In genomic region chr7:43431020-43431595, GRCh38 we compare ENCODE assay signal across 20 cellular contexts.
A peak's percentile ranks its signal among the peaks of the same experiment; 100 is the strongest.
DNase-seq lines count a peak whose midpoint lies in the region; ATAC-seq, FAIRE-seq and TF ChIP-seq lines count a peak whose summit lies in the region.
"Had no signal": no experiment of that assay in that cellular context is flagged by ENCODE, and none has a peak within 500 bp of the region (broad histone marks: within the 10 kb centered on the region; RNA-seq: fewer than 3 reads in every experiment).

No MANE protein-coding gene starts in this region.

- no peak overlapping the region for H2AFZ ChIP-seq in HepG2 (ENCODE audit: low read length)

- no peak overlapping the region for H3K4me3 ChIP-seq in cardiac muscle cell
- H3K4me3 ChIP-seq in fibroblast of villous mesenchyme (ENCODE audit: low read depth, low read length) = no peak overlapping the region
- no peak overlapping the region for H3K4me3 ChIP-seq in effector memory CD4-positive, alpha-beta T cell (ENCODE audit: insufficient read depth, low read depth, low read length, poor library complexity, severe bottlenecking)
- no peak overlapping the region for H3K4me3 ChIP-seq in left ventricle myocardium inferior
- no peak overlapping the region for H3K4me3 ChIP-seq in HepG2 (replicated peaks in 1 of 3; ENCODE audit: insufficient read depth in 1 of 3, low read depth in 2 of 3, low read length in 3 of 3)
- H3K4me3 ChIP-seq: tibial nerve had no signal

- H3K9me3 ChIP-seq in cardiac muscle cell (ENCODE audit: low read depth) (no peaks in the 10 kb centered on the region), left ventricle myocardium inferior (replicated peaks) (peaks cover 5% of the 10 kb centered on the region), HepG2 (ENCODE audit: low read length) (no peaks in the 10 kb centered on the region)
- H3K9me3 ChIP-seq in effector memory CD4-positive, alpha-beta T cell (ENCODE audit: control insufficient read depth, low read length) = no peaks in the 10 kb centered on the region

- CTCF ChIA-PET in WTC11 (lab: Charles Lee) = interaction anchor here (1.1 kb wide), 1 partner anchor 9 kb away, joined by 7 read pairs; no protein-coding TSS in a partner anchor
- CTCF ChIA-PET in HepG2 (lab: Yijun Ruan, JAX; ENCODE audit: low intra/inter-chr PET ratio, low total read pairs) = no interaction called here

- FAIRE-seq in HepG2 (lab: Jason Lieb, UNC) = no peak
- FAIRE-seq: A204.1 had no signal

- no peak overlapping the region for H3K4me2 ChIP-seq in HepG2 (ENCODE audit: low read depth, low read length)

- intact Hi-C loops in left cardiac atrium (cut with DNase I) (no loop called here), left ventricle myocardium inferior (cut with micrococcal nuclease) (no loop called here), HepG2 (cut with micrococcal nuclease; ENCODE audit: unreplicated experiment) (no loop called here)

- H3K27ac ChIP-seq in cardiac muscle cell (no peak overlapping the region), left ventricle myocardium inferior (replicated peaks) (no peak overlapping the region), HepG2 (ENCODE audit: extremely low read length, insufficient read depth, low read length) (no peak overlapping the region)
- no peak overlapping the region for H3K27ac ChIP-seq in effector memory CD4-positive, alpha-beta T cell (ENCODE audit: insufficient read depth, low read length, poor library complexity, severe bottlenecking)
- H3K27ac ChIP-seq: tibial nerve had no signal

- H3K4me3 Mint-ChIP-seq in WTC11 = no peak overlapping the region
- H3K4me3 Mint-ChIP-seq: activated T-helper 1 cell treated with anti-CD3 and anti-CD28 coated beads, Interleukin-12 subunit alpha, Interleukin-12 subunit beta, Interleukin-2, Interleukin-4 antibody, amounts not matched to agents 30 ng/mL and 10 ng/mL and 1 ng/mL, durations not matched to agents 14 hours and 24 hours and 36 hours; CD4-positive, alpha-beta T cell; central memory CD8-positive, alpha-beta T cell; nephron; T-helper 17 cell had no signal

- no peaks in the 10 kb centered on the region for H3K36me3 Mint-ChIP-seq in WTC11

- TF ChIP-seq CTCF in cardiac muscle cell (IDR thresholded peaks at IDR 0.05; ENCODE audit: low read depth, low read length) (no peak), WTC11 (IDR thresholded peaks at IDR 0.05) (no peak), fibroblast of villous mesenchyme (IDR thresholded peaks at IDR 0.05; ENCODE audit: insufficient read depth, low read depth, low read length) (no peak), left ventricle myocardium inferior (IDR thresholded peaks at IDR 0.05; ENCODE audit: borderline replicate concordance) (no peak), HepG2 (CRISPR knock-in tag; IDR thresholded peaks at IDR 0.05) (no peak)

- H3K36me3 ChIP-seq in cardiac muscle cell (no peaks in the 10 kb centered on the region), left ventricle myocardium inferior (no peaks in the 10 kb centered on the region), HepG2 (replicated peaks in 1 of 2; ENCODE audit: control insufficient read depth in 1 of 2, insufficient read depth in 2 of 2, low read length in 2 of 2) (no peaks in the 10 kb centered on the region)
- H3K36me3 ChIP-seq in effector memory CD4-positive, alpha-beta T cell (ENCODE audit: control insufficient read depth, insufficient read depth, low read length) = no peaks in the 10 kb centered on the region
- H3K36me3 ChIP-seq: tibial nerve had no signal

- H3K27me3 ChIP-seq in cardiac muscle cell (no peaks in the 10 kb centered on the region), left ventricle myocardium inferior (ENCODE audit: low read depth) (no peaks in the 10 kb centered on the region), HepG2 (ENCODE audit: control insufficient read depth in 1 of 2, insufficient read depth in 2 of 2, low read length in 2 of 2) (no peaks in the 10 kb centered on the region)
- no peaks in the 10 kb centered on the region for H3K27me3 ChIP-seq in effector memory CD4-positive, alpha-beta T cell (replicated peaks; ENCODE audit: control insufficient read depth, insufficient read depth, low read length, poor library complexity, severe bottlenecking)
- H3K27me3 ChIP-seq: tibial nerve had no signal

- DNase-seq in cardiac muscle cell (ENCODE audit: low read depth in 1 of 2, low spot score in 1 of 2) (peak; percentile 5 to 15), left cardiac atrium (no peak), WTC11 (ENCODE audit: low spot score) (no peak), fibroblast of villous mesenchyme (ENCODE audit: low read depth) (peak; percentile 2), left ventricle myocardium inferior (no peak), HepG2 (ENCODE audit: low spot score) (no peak)
- no peak for DNase-seq in effector memory CD4-positive, alpha-beta T cell
- DNase-seq: activated CD4-positive, CD25-positive, alpha-beta regulatory T cell; activated CD8-positive, alpha-beta memory T cell treated with anti-CD3 and anti-CD28 coated beads for 24 hours; CD4-positive, alpha-beta T cell; DMS79 treated with DMSO at 0.1 percent for 48 hours; NCI-H146; T-helper 17 cell had no signal

- TF ChIP-seq RAD21 in HepG2 (CRISPR knock-in tag; IDR thresholded peaks at IDR 0.05) = no peak

- H3K4me1 ChIP-seq in cardiac muscle cell (ENCODE audit: low read depth) (no peaks in the 10 kb centered on the region), left ventricle myocardium inferior (no peaks in the 10 kb centered on the region), HepG2 (ENCODE audit: insufficient read depth, low read length) (no peaks in the 10 kb centered on the region)
- no peaks in the 10 kb centered on the region for H3K4me1 ChIP-seq in effector memory CD4-positive, alpha-beta T cell (ENCODE audit: control insufficient read depth, insufficient read depth, low read length, poor library complexity, severe bottlenecking)
- H3K4me1 ChIP-seq: tibial nerve had no signal

- in situ Hi-C loops in HepG2 (cut with HindIII; ENCODE audit: extremely low pct_ligation_motif_present, low pct_unique_long_range_greater_than_20kb) = loop anchor here (10.0 kb wide), 1 partner anchor 486 kb away; no protein-coding TSS in a partner anchor

- no peaks in the 10 kb centered on the region for H3K27me3 Mint-ChIP-seq in WTC11 (ENCODE audit: low read depth)
- H3K27me3 Mint-ChIP-seq: CD4-positive, alpha-beta T cell; central memory CD8-positive, alpha-beta T cell had no signal

- no TSS peak for BruUV-seq in HepG2 (replicated peaks; lab: Mats Ljungman, UMichigan)

- peaks cover 5% of the 10 kb centered on the region for H3K4me1 Mint-ChIP-seq in WTC11
- H3K4me1 Mint-ChIP-seq: central memory CD8-positive, alpha-beta T cell; nephron; T-helper 17 cell had no signal

- POLR2A ChIA-PET in WTC11 (lab: Charles Lee) = interaction anchor here (0.6 kb wide), 1 partner anchor 468 kb away, joined by 4 read pairs; no protein-coding TSS in a partner anchor
- POLR2A ChIA-PET in HepG2 (lab: Yijun Ruan, JAX) = no interaction called here

- H4K20me1 ChIP-seq in HepG2 (ENCODE audit: insufficient read depth, low read length) = no peaks in the 10 kb centered on the region

- no peak for ATAC-seq in left cardiac atrium
- ATAC-seq in WTC11 = no peak; the same call in 1 of the 2 replicates
- ATAC-seq in HG03196 (IDR thresholded peaks at IDR 0.05; ENCODE audit: unreplicated experiment) = no peak
- ATAC-seq in HepG2 = no peak
- ATAC-seq: Right ventricle myocardium inferior, T-helper 17 cell had no signal

- H3K9ac ChIP-seq in HepG2 (ENCODE audit: insufficient read depth, low read depth, low read length) = no peak overlapping the region

- TF ChIP-seq POLR2A in HepG2 (IDR thresholded peaks at IDR 0.05; ENCODE audit: insufficient read depth in 1 of 2, low read depth in 2 of 2, low read length in 2 of 2) = no peak

- H3K9me3 Mint-ChIP-seq in WTC11 = peaks cover 16% of the 10 kb centered on the region
- H3K9me3 Mint-ChIP-seq: activated T-helper 1 cell treated with anti-CD3 and anti-CD28 coated beads, Interleukin-12 subunit alpha, Interleukin-12 subunit beta, Interleukin-2, Interleukin-4 antibody, amounts not matched to agents 30 ng/mL and 10 ng/mL and 1 ng/mL, durations not matched to agents 14 hours and 24 hours and 36 hours; CD4-positive, alpha-beta T cell; central memory CD8-positive, alpha-beta T cell had no signal

- TF ChIP-seq EP300 in HepG2 (IDR thresholded peaks at IDR 0.05; ENCODE audit: low read depth in 2 of 2, low read length in 2 of 2) (no peak), HepG2 (CRISPR knock-in tag; IDR thresholded peaks at IDR 0.05; ENCODE audit: borderline replicate concordance) (no peak)

- 0 out of 2 replicates have a peak overlapping the region, but pooled peaks have one; percentile 1 for H3K27ac Mint-ChIP-seq in WTC11
- H3K27ac Mint-ChIP-seq: activated T-helper 1 cell treated with anti-CD3 and anti-CD28 coated beads, Interleukin-12 subunit alpha, Interleukin-12 subunit beta, Interleukin-2, Interleukin-4 antibody, amounts not matched to agents 30 ng/mL and 10 ng/mL and 1 ng/mL, durations not matched to agents 14 hours and 24 hours and 36 hours; CD4-positive, alpha-beta T cell; T-helper 17 cell had no signal

- 10% methylated on average over 3 of the region's 3 CpGs for WGBS in HepG2 (ENCODE audit: low lambda C conversion rate)

- no peaks in the 10 kb centered on the region for H3K79me2 ChIP-seq in HepG2 (ENCODE audit: insufficient read depth, low read length)

TF ChIP-seq in WTC11, 78 proteins besides CTCF, POLR2A, EP300 and RAD21 (continues in another document):
- TF ChIP-seq TEAD1 (CRISPR knock-in tag; IDR thresholded peaks at IDR 0.05) (no peak), ZNF138 (CRISPR knock-in tag; conservative IDR thresholded peaks at IDR 0.05) (no peak), FOXP1 (CRISPR knock-in tag; IDR thresholded peaks at IDR 0.05; ENCODE audit: borderline replicate concordance) (no peak), NR2C2 (CRISPR knock-in tag; IDR thresholded peaks at IDR 0.05) (no peak)

TF ChIP-seq in HepG2, 621 proteins besides CTCF, POLR2A, EP300 and RAD21:
- TF ChIP-seq ZNF776 (CRISPR knock-in tag; IDR thresholded peaks at IDR 0.05) (no peak), MEF2D (CRISPR knock-in tag; IDR thresholded peaks at IDR 0.05) (no peak)

Comparison
In these comparisons a context has a peak if more than half of its experiments do, and no peak if none do; other contexts are left out.
1. DNase-seq: peak in cardiac muscle cell (2 of 2) and fibroblast of villous mesenchyme (single experiment); none in left cardiac atrium (single experiment), WTC11 (single experiment), effector memory CD4-positive, alpha-beta T cell (0 of 3), left ventricle myocardium inferior (single experiment) and HepG2 (single experiment).